ENCODE assay signal across 10 cellular contexts in the genomic region with DNA sequence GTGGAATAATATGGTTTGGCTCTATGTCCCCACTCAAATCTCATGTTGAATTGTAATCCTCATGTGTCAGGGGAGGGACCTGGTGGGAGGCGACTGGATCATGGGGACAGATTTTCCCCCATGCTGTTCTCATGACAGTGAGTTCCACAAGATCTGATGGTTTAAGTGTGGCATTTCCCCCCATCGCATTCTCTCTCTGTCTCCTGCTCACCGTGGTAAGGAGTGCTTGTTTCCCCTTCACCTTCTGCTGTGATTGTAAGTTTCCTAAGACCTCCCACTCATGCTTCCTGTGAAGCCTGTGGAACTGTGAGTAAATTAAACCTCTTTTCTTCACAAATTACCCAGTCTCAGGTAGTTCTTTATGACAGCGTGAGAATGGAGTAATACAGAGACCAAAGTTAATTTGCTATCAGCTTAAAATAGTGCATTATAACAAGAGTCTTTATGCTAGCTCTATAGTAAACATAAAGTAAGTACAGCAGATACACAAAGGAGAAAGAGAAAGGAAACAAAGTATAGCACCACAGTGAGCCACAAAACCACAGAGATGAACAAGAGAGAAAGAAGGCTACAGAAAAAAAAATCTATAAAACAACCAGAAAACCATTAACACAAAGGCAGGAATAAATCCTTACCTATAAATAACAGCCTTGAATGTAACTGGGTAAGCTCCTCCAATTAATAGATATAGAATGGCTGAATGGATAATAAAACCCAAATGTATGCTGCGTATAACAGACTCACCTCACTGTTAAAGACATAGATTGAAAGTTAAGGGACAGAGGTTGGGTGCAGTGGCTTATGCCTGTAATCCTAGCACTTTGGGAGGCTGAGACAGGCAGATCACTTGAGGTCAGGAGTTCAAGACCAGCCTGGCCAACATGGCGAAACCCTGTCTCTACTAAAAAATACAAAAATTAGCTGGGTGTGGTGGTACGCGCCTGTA. TPM values are rescaled to one million over a fixed set of nuclear protein-coding genes. Genes with fewer than 3 reads are reported as not detected.
DNase-seq lines count a peak whose midpoint lies in the region; ATAC-seq and TF ChIP-seq lines count a peak whose summit lies in the region.
"Had no signal": no experiment of that assay in that cellular context is flagged by ENCODE, and none has a peak within 500 bp of the region (broad histone marks: within the 10 kb centered on the region; RNA-seq: fewer than 3 reads in every experiment).

No MANE protein-coding gene starts in this region.

- ATAC-seq in HG03135 (IDR thresholded peaks at IDR 0.05; ENCODE audit: unreplicated experiment) (peak; percentile 78), heart left ventricle (no peak)

- H3K36me3 ChIP-seq in right atrium auricular region (no peaks in the 10 kb centered on the region), heart left ventricle (no peaks in the 10 kb centered on the region)

- H3K27ac Mint-ChIP-seq in activated T-helper 2 cell treated with anti-CD3 and anti-CD28 coated beads, Interferon-gamma antibody, Interleukin-2, Interleukin-4, amounts not matched to agents 10 μg/mL and 5 μg/mL and 100 μg/mL, durations not matched to agents 14 hours and 24 hours and 36 hours: peak overlapping the region; percentile 87
- peak overlapping the region; percentile 90 for H3K27ac Mint-ChIP-seq in stimulated activated naive CD8-positive, alpha-beta T cell treated with anti-CD3 and anti-CD28 coated beads, Interleukin-15, Interleukin-2, amounts not matched to agents 100 ng/mL and 50 ng/mL, for 24 hours
- H3K27ac Mint-ChIP-seq: brain had no signal

- H3K27me3 Mint-ChIP-seq in activated T-helper 2 cell treated with anti-CD3 and anti-CD28 coated beads, Interferon-gamma antibody, Interleukin-2, Interleukin-4, amounts not matched to agents 10 μg/mL and 5 μg/mL and 100 μg/mL, durations not matched to agents 14 hours and 24 hours and 36 hours (ENCODE audit: low read depth): no peaks in the 10 kb centered on the region
- no peaks in the 10 kb centered on the region for H3K27me3 Mint-ChIP-seq in stimulated activated naive CD8-positive, alpha-beta T cell treated with anti-CD3 and anti-CD28 coated beads, Interleukin-15, Interleukin-2, amounts not matched to agents 100 ng/mL and 50 ng/mL, for 24 hours
- H3K27me3 Mint-ChIP-seq: brain had no signal

- 91 to 93% (median 92%) methylated on average over 8 of the region's 8 CpGs for WGBS in heart left ventricle, 4 donors

- H3K27me3 ChIP-seq in right atrium auricular region (no peaks in the 10 kb centered on the region), heart left ventricle (no peaks in the 10 kb centered on the region)

- intact Hi-C loops in activated T-helper 2 cell treated with anti-CD3 and anti-CD28 coated beads, Interferon-gamma antibody, Interleukin-2, Interleukin-4, amounts not matched to agents 10 μg/mL and 5 μg/mL and 100 μg/mL, durations not matched to agents 14 hours and 24 hours and 36 hours (cut with micrococcal nuclease): loop anchor here (2.0 kb wide), 2 partner anchors 39 to 201 kb away; partner anchors contain the start of genes FNIP1 and RAPGEF6
- intact Hi-C loops in heart left ventricle (cut with DNase I): loop anchor here in 1 of 10 donors (10.0 kb wide), 1 partner anchor 209 kb away; no protein-coding TSS in a partner anchor

- H3K36me3 Mint-ChIP-seq in activated T-helper 2 cell treated with anti-CD3 and anti-CD28 coated beads, Interferon-gamma antibody, Interleukin-2, Interleukin-4, amounts not matched to agents 10 μg/mL and 5 μg/mL and 100 μg/mL, durations not matched to agents 14 hours and 24 hours and 36 hours (ENCODE audit: low read depth): peaks cover 52% of the 10 kb centered on the region
- peaks cover 47% of the 10 kb centered on the region for H3K36me3 Mint-ChIP-seq in stimulated activated naive CD8-positive, alpha-beta T cell treated with anti-CD3 and anti-CD28 coated beads, Interleukin-15, Interleukin-2, amounts not matched to agents 100 ng/mL and 50 ng/mL, for 24 hours (ENCODE audit: low read depth)

- H3K9me3 ChIP-seq in right atrium auricular region (no peaks in the 10 kb centered on the region), heart left ventricle (no peaks in the 10 kb centered on the region)

- peak overlapping the region; percentile 68 for H3K4me3 Mint-ChIP-seq in activated T-helper 2 cell treated with anti-CD3 and anti-CD28 coated beads, Interferon-gamma antibody, Interleukin-2, Interleukin-4, amounts not matched to agents 10 μg/mL and 5 μg/mL and 100 μg/mL, durations not matched to agents 14 hours and 24 hours and 36 hours (ENCODE audit: low read depth)
- H3K4me3 Mint-ChIP-seq in stimulated activated naive CD8-positive, alpha-beta T cell treated with anti-CD3 and anti-CD28 coated beads, Interleukin-15, Interleukin-2, amounts not matched to agents 100 ng/mL and 50 ng/mL, for 24 hours: peak overlapping the region; percentile 53
- H3K4me3 Mint-ChIP-seq: brain had no signal

- no peak overlapping the region for H3K27ac ChIP-seq in right atrium auricular region
- peak overlapping the region in 1 of 12 donors; percentile 35 for H3K27ac ChIP-seq in heart left ventricle

- H3K9me3 Mint-ChIP-seq in activated T-helper 2 cell treated with anti-CD3 and anti-CD28 coated beads, Interferon-gamma antibody, Interleukin-2, Interleukin-4, amounts not matched to agents 10 μg/mL and 5 μg/mL and 100 μg/mL, durations not matched to agents 14 hours and 24 hours and 36 hours: no peaks in the 10 kb centered on the region
- H3K9me3 Mint-ChIP-seq in stimulated activated naive CD8-positive, alpha-beta T cell treated with anti-CD3 and anti-CD28 coated beads, Interleukin-15, Interleukin-2, amounts not matched to agents 100 ng/mL and 50 ng/mL, for 24 hours: no peaks in the 10 kb centered on the region

- no peak for TF ChIP-seq CTCF in right atrium auricular region (IDR thresholded peaks at IDR 0.05)
- no peak for TF ChIP-seq CTCF in heart left ventricle (IDR thresholded peaks at IDR 0.05)

- peaks cover 41% of the 10 kb centered on the region for H3K4me1 Mint-ChIP-seq in activated T-helper 2 cell treated with anti-CD3 and anti-CD28 coated beads, Interferon-gamma antibody, Interleukin-2, Interleukin-4, amounts not matched to agents 10 μg/mL and 5 μg/mL and 100 μg/mL, durations not matched to agents 14 hours and 24 hours and 36 hours (ENCODE audit: low read depth)
- peaks cover 55% of the 10 kb centered on the region for H3K4me1 Mint-ChIP-seq in stimulated activated naive CD8-positive, alpha-beta T cell treated with anti-CD3 and anti-CD28 coated beads, Interleukin-15, Interleukin-2, amounts not matched to agents 100 ng/mL and 50 ng/mL, for 24 hours (ENCODE audit: low read depth)

- H3K4me3 ChIP-seq in right atrium auricular region (no peak overlapping the region), heart left ventricle (no peak overlapping the region)

- TF ChIP-seq POLR2A in heart left ventricle (IDR thresholded peaks at IDR 0.05): no peak

- H3K4me1 ChIP-seq in right atrium auricular region (peaks cover 0 to 16% of the 10 kb centered on the region in 2 donors), heart left ventricle (peaks cover 0 to 22% (median 11%) of the 10 kb centered on the region in 12 donors)

- peak; percentile 31 for DNase-seq in stimulated activated CD4-positive, alpha-beta T cell treated with anti-CD3 and anti-CD28 coated beads, Interleukin-15, amount 100 ng/mL, for 24 hours
- DNase-seq in stimulated activated CD4-positive, alpha-beta T cell treated with anti-CD3 and anti-CD28 coated beads, Interleukin-4, amount 100 ng/mL, for 1 hour: no peak
- DNase-seq in activated T-helper 2 cell treated with anti-CD3 and anti-CD28 coated beads, Interferon-gamma antibody, Interleukin-2, Interleukin-4, amounts not matched to agents 10 μg/mL and 5 μg/mL and 100 μg/mL, durations not matched to agents 14 hours and 24 hours and 36 hours (ENCODE audit: low spot score): no peak
- no peak for DNase-seq in right atrium auricular region (ENCODE audit: low spot score)
- no peak for DNase-seq in NCI-H748 treated with DMSO at 0.1 percent for 48 hours (lab: John Stamatoyannopoulos, UW)
- no peak for DNase-seq in heart left ventricle
- DNase-seq: substantia nigra had no signal

RNA-seq across cellular contexts. Expression of gene RAPGEF6, which starts 39.7 kb away (rescaled TPM):
- total RNA-seq in activated T-helper 2 cell treated with anti-CD3 and anti-CD28 coated beads, Interferon-gamma antibody, Interleukin-2, Interleukin-4, amounts not matched to agents 10 μg/mL and 5 μg/mL and 100 μg/mL, durations not matched to agents 14 hours and 24 hours and 36 hours: 31.0 and 33.9 TPM in 2 replicates
- total RNA-seq in right atrium auricular region (10 to 100 TPM; 10.0 to 14.0 TPM), heart left ventricle (10 to 100 TPM in 5 of 9 donors, 1 to 10 TPM in 4; 7.0 to 13.9 (median 10.0) TPM)
- 1 to 10 TPM; 2.3 to 3.3 TPM for polyA plus RNA-seq in heart left ventricle
